8 cellular contexts compared by ENCODE assay signal in genomic region chr19:55257461-55258411, GRCh38.
DNase-seq lines count a peak whose midpoint lies in the region; ATAC-seq and TF ChIP-seq lines count a peak whose summit lies in the region.

No MANE protein-coding gene starts in this region.

- H3K36me3 Mint-ChIP-seq in activated naive CD4-positive, alpha-beta T cell treated with anti-CD3 and anti-CD28 coated beads, Interleukin-2, amount 50 U/mL, for 24 hours: peaks cover 11% of the 10 kb centered on the region

- H3K27me3 ChIP-seq in MM.1S (replicated peaks; ENCODE audit: insufficient read depth, low read length): no peaks in the 10 kb centered on the region
- H3K27me3 ChIP-seq in iPS-20b (ENCODE audit: insufficient read depth, low read length): no peaks in the 10 kb centered on the region

- H3K4me3 Mint-ChIP-seq in activated naive CD4-positive, alpha-beta T cell treated with anti-CD3 and anti-CD28 coated beads, Interleukin-2, amount 50 U/mL, for 24 hours: peak overlapping the region; percentile 97

- H3K9me3 ChIP-seq in MM.1S (replicated peaks; ENCODE audit: insufficient read depth, low read length): no peaks in the 10 kb centered on the region
- H3K9me3 ChIP-seq in iPS-20b (ENCODE audit: insufficient read depth, low read depth, low read length): no peaks in the 10 kb centered on the region

- peaks cover 6% of the 10 kb centered on the region; the same call in 1 of the 2 replicates for H4K20me1 ChIP-seq in MM.1S (ENCODE audit: insufficient read depth, low read length)

- no peaks in the 10 kb centered on the region for H3K9me3 Mint-ChIP-seq in activated naive CD4-positive, alpha-beta T cell treated with anti-CD3 and anti-CD28 coated beads, Interleukin-2, amount 50 U/mL, for 24 hours

- H3K9ac ChIP-seq in MM.1S (ENCODE audit: low read length): peak overlapping the region; percentile 80
- H3K9ac ChIP-seq in iPS-20b (ENCODE audit: low read depth, low read length): peak overlapping the region; percentile 82

- no peak for DNase-seq in GM12864 (ENCODE audit: low read depth)
- peak; percentile 27 for DNase-seq in MM.1S
- peak in 2 of 3 donors; percentile 16 to 19 for DNase-seq in stimulated activated CD4-positive, alpha-beta T cell treated with anti-CD3 and anti-CD28 coated beads, Interleukin-12 subunit alpha, Interleukin-12 subunit beta, amount 100 ng/mL, for 48 hours (ENCODE audit: low read depth in 2 of 3, low spot score in 1 of 3)
- no peak for DNase-seq in NCI-H1105 treated with DMSO at 0.1 percent for 48 hours (lab: John Stamatoyannopoulos, UW)

- H3K4me1 ChIP-seq in MM.1S (ENCODE audit: low read length): peaks cover 27% of the 10 kb centered on the region
- peaks cover 11% of the 10 kb centered on the region for H3K4me1 ChIP-seq in iPS-20b (ENCODE audit: insufficient read depth, low read length)

- H3K27me3 Mint-ChIP-seq in activated naive CD4-positive, alpha-beta T cell treated with anti-CD3 and anti-CD28 coated beads, Interleukin-2, amount 50 U/mL, for 24 hours: no peaks in the 10 kb centered on the region

- H2AFZ ChIP-seq in MM.1S (ENCODE audit: low read length): no peak overlapping the region

- H3K36me3 ChIP-seq in MM.1S (replicated peaks; ENCODE audit: insufficient read depth, low read length) (no peaks in the 10 kb centered on the region), iPS-20b (ENCODE audit: insufficient read depth, low read depth, low read length) (no peaks in the 10 kb centered on the region; the same call in 1 of the 2 replicates)

- TF ChIP-seq CTCF in GM12864 (IDR thresholded peaks at IDR 0.05; ENCODE audit: low read depth, low read length, missing control alignments) (no peak), MM.1S (IDR thresholded peaks at IDR 0.05; ENCODE audit: low read length) (no peak)

- peaks cover 47% of the 10 kb centered on the region for H3K4me1 Mint-ChIP-seq in activated naive CD4-positive, alpha-beta T cell treated with anti-CD3 and anti-CD28 coated beads, Interleukin-2, amount 50 U/mL, for 24 hours

- H3K79me2 ChIP-seq in MM.1S (ENCODE audit: low read length): peaks cover 56% of the 10 kb centered on the region

- H3K27ac ChIP-seq in MM.1S (ENCODE audit: low read length): peak overlapping the region; percentile 95
- no peak overlapping the region for H3K27ac ChIP-seq in iPS-20b (ENCODE audit: low read length)

- no peak for ATAC-seq in HG03139 (IDR thresholded peaks at IDR 0.05; ENCODE audit: unreplicated experiment)
- no peak for ATAC-seq in GM19023 (IDR thresholded peaks at IDR 0.05; ENCODE audit: unreplicated experiment)

- H3F3A ChIP-seq in MM.1S (ENCODE audit: insufficient read depth, low read length): peaks cover 61% of the 10 kb centered on the region

- no peaks in the 10 kb centered on the region for H3K9me2 ChIP-seq in MM.1S (replicated peaks; ENCODE audit: insufficient read depth, low read length)

- H3K4me3 ChIP-seq in GM12864 (ENCODE audit: low read depth, low read length) (peak overlapping the region; percentile 93), MM.1S (ENCODE audit: low read length) (peak overlapping the region; percentile 94), iPS-20b (ENCODE audit: low read length) (peak overlapping the region; percentile 84)

- H3K4me2 ChIP-seq in MM.1S (ENCODE audit: low read depth, low read length): peak overlapping the region; percentile 97

- H3K27ac Mint-ChIP-seq in activated naive CD4-positive, alpha-beta T cell treated with anti-CD3 and anti-CD28 coated beads, Interleukin-2, amount 50 U/mL, for 24 hours: peak overlapping the region; percentile 98

Comparison
In these comparisons a context has a peak if more than half of its experiments do, and no peak if none do; other contexts are left out.
1. DNase-seq: peak in MM.1S (single experiment) and stimulated activated CD4-positive, alpha-beta T cell treated with anti-CD3 and anti-CD28 coated beads, Interleukin-12 subunit alpha, Interleukin-12 subunit beta, amount 100 ng/mL, for 48 hours (2 of 3); none in GM12864 (single experiment) and NCI-H1105 treated with DMSO at 0.1 percent for 48 hours (single experiment).
2. Peak in every context shown above with its lines, with median percentiles within 50 percentile points of each other: H3K4me3 ChIP-seq.